Comparison of ENCODE assay signal across 22 cellular contexts in the genomic region with DNA sequence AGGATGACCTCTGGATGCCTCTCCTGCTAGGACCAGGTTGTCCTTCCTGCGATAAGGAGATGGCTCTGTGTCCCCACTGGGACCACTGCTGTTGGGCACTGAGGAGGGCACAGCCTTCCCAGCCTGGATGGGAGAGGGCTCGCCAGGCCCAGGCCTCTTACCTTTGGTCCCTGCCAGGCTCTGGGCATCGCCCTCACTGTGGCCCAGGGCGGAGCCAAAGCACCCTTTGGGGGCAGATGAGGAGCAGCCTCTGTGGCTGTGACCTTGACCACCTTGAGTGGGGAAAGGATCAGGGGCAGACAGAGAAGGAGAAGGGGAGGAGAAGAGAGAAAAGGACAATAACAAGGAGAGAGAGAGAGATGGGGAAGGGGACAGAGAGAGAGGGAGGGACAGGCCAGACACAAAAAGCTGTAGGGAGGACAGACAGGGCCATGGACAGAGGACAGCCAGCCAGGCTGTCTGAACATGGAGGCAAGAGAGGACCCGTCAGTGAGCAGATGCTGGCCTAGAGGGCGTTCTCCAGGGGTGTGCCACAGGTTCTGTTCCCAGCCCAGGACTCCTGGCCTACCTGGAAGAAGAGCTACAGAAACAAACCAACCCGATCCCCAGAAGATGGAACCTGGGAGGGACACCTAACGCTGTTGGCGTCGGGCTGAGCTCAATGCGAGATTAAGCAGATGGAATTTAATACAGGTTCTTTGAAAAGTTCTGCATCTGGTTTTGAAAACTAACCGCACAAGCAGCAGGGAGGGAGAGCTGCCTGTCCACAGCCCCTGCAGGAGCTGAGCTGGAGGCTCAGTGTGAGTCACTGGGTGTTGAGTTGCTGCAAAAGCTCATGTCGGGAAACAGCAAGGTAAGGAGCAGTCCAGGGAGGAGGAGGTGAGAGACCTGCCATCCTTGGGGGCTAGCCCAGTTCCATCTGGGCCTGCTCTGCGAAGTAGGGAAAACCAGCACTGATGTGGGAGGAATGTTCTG.
A peak's percentile ranks its signal among the peaks of the same experiment; 100 is the strongest.
DNase-seq lines count a peak whose midpoint lies in the region; ATAC-seq and TF ChIP-seq lines count a peak whose summit lies in the region.
"Had no signal": no experiment of that assay in that cellular context is flagged by ENCODE, and none has a peak within 500 bp of the region (broad histone marks: within the 10 kb centered on the region; RNA-seq: fewer than 3 reads in every experiment).

No MANE protein-coding gene starts in this region.

- H3K23ac ChIP-seq in mesendoderm (ENCODE audit: low read length) = no peak overlapping the region

- H3K79me2 ChIP-seq in mesendoderm (ENCODE audit: control insufficient read depth, insufficient read depth, low read length) = no peaks in the 10 kb centered on the region

- H3K79me1 ChIP-seq in mesendoderm (ENCODE audit: low read length) = no peaks in the 10 kb centered on the region

- DNase-seq in activated CD8-positive, alpha-beta memory T cell treated with anti-CD3 and anti-CD28 coated beads for 24 hours = peak; percentile 32
- DNase-seq in activated CD8-positive, alpha-beta memory T cell treated with anti-CD3 and anti-CD28 coated beads, Interleukin-2, amount 50 U/mL, for 4 hours = no peak
- DNase-seq in astrocyte of the cerebellum (ENCODE audit: low read depth) (peak; percentile 23), mesendoderm (peak; percentile 21), ureter (ENCODE audit: low spot score) (peak; percentile 38), thyroid gland (no peak), middle frontal gyrus (ENCODE audit: extremely low spot score, low spot score) (no peak)
- DNase-seq: activated CD4-positive, alpha-beta T cell treated with anti-CD3 and anti-CD28 coated beads, Interleukin-2, amount 10 ng/mL, durations not matched to agents 7 days and 5 days; activated T-cell treated with anti-CD3 and anti-CD28 coated beads, Interleukin-2, amount 50 U/mL, for 4 hours; cerebellar nuclear complex; DMS153; H7; KG1; NCI-H1092; NCI-H2081 treated with DMSO at 0.1 percent for 48 hours; NCI-H69; pancreas; small intestine had no signal

- H2BK15ac ChIP-seq in mesendoderm (replicated peaks; ENCODE audit: low read depth) = no peak overlapping the region

- no peak for ATAC-seq in GM18519 (IDR thresholded peaks at IDR 0.05; ENCODE audit: low FRiP score, unreplicated experiment)
- ATAC-seq: activated T-cell treated with anti-CD3 and anti-CD28 coated beads, Interleukin-2, amount 50 U/mL, for 4 hours; left lung; pancreas had no signal

- no peak overlapping the region for H2AK5ac ChIP-seq in mesendoderm (ENCODE audit: low read length)

- H3K27ac ChIP-seq in mesendoderm (ENCODE audit: low read depth, low read length) (no peak overlapping the region), thyroid gland (no peak overlapping the region)
- H3K27ac ChIP-seq: C4-2B, left lung, pancreas, thoracic aorta had no signal

- WGBS in mesendoderm (ENCODE audit: extremely low coverage, insufficient coverage, low lambda C conversion rate) = no CpG with 5 or more reads among the region's 14 CpGs
- 78 to 81% methylated on average over 14 of the region's 14 CpGs for WGBS in thyroid gland, 2 donors

- no peak for TF ChIP-seq CTCF in astrocyte of the cerebellum (IDR thresholded peaks at IDR 0.05; ENCODE audit: low read depth, low read length, missing control alignments)
- no peak for TF ChIP-seq CTCF in thyroid gland (IDR thresholded peaks at IDR 0.05)

- H3K4me1 ChIP-seq in mesendoderm (ENCODE audit: control insufficient read depth, low read depth, low read length) (no peaks in the 10 kb centered on the region), thyroid gland (no peaks in the 10 kb centered on the region)
- H3K4me1 ChIP-seq: left lung, pancreas had no signal

- no peak overlapping the region for H4K5ac ChIP-seq in mesendoderm (ENCODE audit: low read length)

- H3K36me3 ChIP-seq in mesendoderm (ENCODE audit: control insufficient read depth, insufficient read depth, low read length) (no peaks in the 10 kb centered on the region), thyroid gland (no peaks in the 10 kb centered on the region)
- H3K36me3 ChIP-seq: left lung, pancreas, thoracic aorta had no signal

- no peak overlapping the region for H2BK5ac ChIP-seq in mesendoderm (ENCODE audit: low read length)

- in situ Hi-C loops in astrocyte of the cerebellum (cut with HindIII; ENCODE audit: low sequenced_read_pairs) = no loop called here

- no peak for TF ChIP-seq POLR2A in thyroid gland (IDR thresholded peaks at IDR 0.05)

- H3K18ac ChIP-seq in mesendoderm (ENCODE audit: low read length) = no peak overlapping the region

- H3K4me2 ChIP-seq in mesendoderm (ENCODE audit: low read length) = no peak overlapping the region

- intact Hi-C loops in thyroid gland (cut with DNase I) = no loop called here

- no peak overlapping the region for H2BK120ac ChIP-seq in mesendoderm (ENCODE audit: low read depth, low read length)

- no peaks in the 10 kb centered on the region for H3K9me3 ChIP-seq in thyroid gland
- H3K9me3 ChIP-seq: pancreas, thoracic aorta had no signal

- no peak overlapping the region for H4K8ac ChIP-seq in mesendoderm (ENCODE audit: low read depth, low read length)

- H3K27me3 ChIP-seq in mesendoderm (ENCODE audit: insufficient read depth, low read length, poor library complexity) = no peaks in the 10 kb centered on the region
- no peaks in the 10 kb centered on the region for H3K27me3 ChIP-seq in thyroid gland
- H3K27me3 ChIP-seq: pancreas had no signal

- no peak overlapping the region for H3K56ac ChIP-seq in mesendoderm (ENCODE audit: low read length)

- H3K9ac ChIP-seq in mesendoderm (ENCODE audit: low read length) = no peak overlapping the region

- H3K4me3 ChIP-seq in astrocyte of the cerebellum (ENCODE audit: low read depth, low read length) (no peak overlapping the region), mesendoderm (ENCODE audit: low read length) (no peak overlapping the region), thyroid gland (replicated peaks in 1 of 3) (no peak overlapping the region)
- H3K4me3 ChIP-seq: left lung, pancreas, thoracic aorta had no signal

- H3K4ac ChIP-seq in mesendoderm (ENCODE audit: low read depth, low read length) = no peak overlapping the region

Comparison
In these comparisons a context has a peak if more than half of its experiments do, and no peak if none do; other contexts are left out.
1. DNase-seq: peak in activated CD8-positive, alpha-beta memory T cell treated with anti-CD3 and anti-CD28 coated beads for 24 hours (single experiment), astrocyte of the cerebellum (single experiment), mesendoderm (single experiment) and ureter (single experiment); none in activated CD8-positive, alpha-beta memory T cell treated with anti-CD3 and anti-CD28 coated beads, Interleukin-2, amount 50 U/mL, for 4 hours (single experiment), thyroid gland (0 of 2) and middle frontal gyrus (single experiment).